Comparison of ENCODE assay signal across 3 cellular contexts in genomic region chr6:117229870-117230269, GRCh38.
TF ChIP-seq lines count a peak whose summit lies in the region.

No MANE protein-coding gene starts in this region.

TF ChIP-seq in HEK293, 187 proteins besides CTCF, POLR2A, EP300 and RAD21:
- TF ChIP-seq ZNF214 (tag by site-specific recombination; IDR thresholded peaks at IDR 0.05; ENCODE audit: borderline replicate concordance) (no peak), ZNF146 (tag by site-specific recombination; IDR thresholded peaks at IDR 0.05) (peak; percentile 79)
TF ChIP-seq in HEK293: peak in this region for 1.

TF ChIP-seq in K562, 482 proteins besides CTCF, POLR2A, EP300 and RAD21:
- TF ChIP-seq, protein P1, sequence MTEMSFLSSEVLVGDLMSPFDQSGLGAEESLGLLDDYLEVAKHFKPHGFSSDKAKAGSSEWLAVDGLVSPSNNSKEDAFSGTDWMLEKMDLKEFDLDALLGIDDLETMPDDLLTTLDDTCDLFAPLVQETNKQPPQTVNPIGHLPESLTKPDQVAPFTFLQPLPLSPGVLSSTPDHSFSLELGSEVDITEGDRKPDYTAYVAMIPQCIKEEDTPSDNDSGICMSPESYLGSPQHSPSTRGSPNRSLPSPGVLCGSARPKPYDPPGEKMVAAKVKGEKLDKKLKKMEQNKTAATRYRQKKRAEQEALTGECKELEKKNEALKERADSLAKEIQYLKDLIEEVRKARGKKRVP (CRISPR knock-in tag; IDR thresholded peaks at IDR 0.05), result no peak
- peak; percentile 25 for TF ChIP-seq ZNF146 (CRISPR knock-in tag; IDR thresholded peaks at IDR 0.05; ENCODE audit: unreplicated experiment)

TF ChIP-seq in H1, 55 proteins besides CTCF, POLR2A, EP300 and RAD21:
- TF ChIP-seq KDM1A (IDR thresholded peaks at IDR 0.05; ENCODE audit: borderline replicate concordance, low read length), result peak; percentile 56; the same call in 1 of the 2 replicates
- TF ChIP-seq CHD7 (IDR thresholded peaks at IDR 0.05; ENCODE audit: insufficient replicate concordance, low read length), result no peak
